Comparison of ENCODE assay signal across 10 cellular contexts in genomic region chr5:32612134-32612888, GRCh38. TPM values are rescaled to one million over a fixed set of nuclear protein-coding genes. Genes with fewer than 3 reads are reported as not detected.
DNase-seq lines count a peak whose midpoint lies in the region; ATAC-seq lines count a peak whose summit lies in the region.
"Had no signal": no experiment of that assay in that cellular context is flagged by ENCODE, and none has a peak within 500 bp of the region (broad histone marks: within the 10 kb centered on the region; RNA-seq: fewer than 3 reads in every experiment).

No MANE protein-coding gene starts in this region.

- no CpG with 5 or more reads among the region's 10 CpGs for WGBS in mesendoderm (ENCODE audit: extremely low coverage, insufficient coverage, low lambda C conversion rate)

- H3K4me1 ChIP-seq in mesendoderm (ENCODE audit: control insufficient read depth, low read depth, low read length), result no peaks in the 10 kb centered on the region

- no peaks in the 10 kb centered on the region for H3K36me3 ChIP-seq in mesendoderm (ENCODE audit: control insufficient read depth, insufficient read depth, low read length)

- H3K27me3 Mint-ChIP-seq in activated CD8-positive, alpha-beta memory T cell treated with anti-CD3 and anti-CD28 coated beads, Interleukin-2, amount 10 ng/mL, durations not matched to agents 7 days and 5 days, result no peaks in the 10 kb centered on the region

- H2BK120ac ChIP-seq in mesendoderm (ENCODE audit: low read depth, low read length), result no peak overlapping the region

- CTCF ChIA-PET in activated CD8-positive, alpha-beta memory T cell treated with anti-CD3 and anti-CD28 coated beads, Interleukin-2, amount 10 ng/mL, durations not matched to agents 7 days and 5 days (lab: Charles Lee), result interaction anchor here (0.6 to 6.6 kb wide), 10 partner anchors 18 to 380 kb away, joined by 3 to 51 read pairs (median 4); no protein-coding TSS in a partner anchor

- no peak overlapping the region for H3K27ac Mint-ChIP-seq in activated CD8-positive, alpha-beta memory T cell treated with anti-CD3 and anti-CD28 coated beads, Interleukin-2, amount 10 ng/mL, durations not matched to agents 7 days and 5 days
- H3K27ac Mint-ChIP-seq: CD8-positive, alpha-beta T cell had no signal

- H3K4ac ChIP-seq in mesendoderm (ENCODE audit: low read depth, low read length), result no peak overlapping the region

- no peak overlapping the region for H3K18ac ChIP-seq in mesendoderm (ENCODE audit: low read length)

- no peak overlapping the region for H4K8ac ChIP-seq in mesendoderm (ENCODE audit: low read depth, low read length)

- no peak overlapping the region for H2BK15ac ChIP-seq in mesendoderm (replicated peaks; ENCODE audit: low read depth)

- peaks cover 12% of the 10 kb centered on the region for H3K4me1 Mint-ChIP-seq in activated CD8-positive, alpha-beta memory T cell treated with anti-CD3 and anti-CD28 coated beads, Interleukin-2, amount 10 ng/mL, durations not matched to agents 7 days and 5 days

- no peak overlapping the region for H3K27ac ChIP-seq in mesendoderm (ENCODE audit: low read depth, low read length)

- ATAC-seq in activated CD8-positive, alpha-beta memory T cell treated with anti-CD3 and anti-CD28 coated beads, Interleukin-2, amount 10 ng/mL, durations not matched to agents 7 days and 5 days, result no peak
- ATAC-seq in GM19351 (IDR thresholded peaks at IDR 0.05; ENCODE audit: unreplicated experiment), result no peak
- ATAC-seq in GM21576 (IDR thresholded peaks at IDR 0.05; ENCODE audit: unreplicated experiment), result no peak
- ATAC-seq in HG03196 (IDR thresholded peaks at IDR 0.05; ENCODE audit: unreplicated experiment), result no peak
- ATAC-seq: stimulated activated naive CD8-positive, alpha-beta T cell treated with anti-CD3 and anti-CD28 coated beads, Interleukin-15, Interleukin-2, amounts not matched to agents 100 U/mL and 50 U/mL, for 24 hours had no signal

- H3K23ac ChIP-seq in mesendoderm (ENCODE audit: low read length), result no peak overlapping the region

- no peak overlapping the region for H3K4me2 ChIP-seq in mesendoderm (ENCODE audit: low read length)

- H3K4me3 Mint-ChIP-seq in activated CD8-positive, alpha-beta memory T cell treated with anti-CD3 and anti-CD28 coated beads, Interleukin-2, amount 10 ng/mL, durations not matched to agents 7 days and 5 days, result no peak overlapping the region
- H3K4me3 Mint-ChIP-seq: CD8-positive, alpha-beta T cell had no signal

- H2BK5ac ChIP-seq in mesendoderm (ENCODE audit: low read length), result no peak overlapping the region

- DNase-seq in EH (ENCODE audit: low read depth) (peak; percentile 21), NCI-H1417 treated with DMSO at 0.1 percent for 48 hours (lab: John Stamatoyannopoulos, UW) (peak; percentile 56), SW480 (ENCODE audit: low spot score) (peak; percentile 1), mesendoderm (peak; percentile 82)
- no peak for DNase-seq in activated CD8-positive, alpha-beta memory T cell treated with anti-CD3 and anti-CD28 coated beads, Interleukin-2, amount 10 ng/mL, durations not matched to agents 7 days and 5 days

- no peak overlapping the region for H2AK5ac ChIP-seq in mesendoderm (ENCODE audit: low read length)

- peaks cover 14% of the 10 kb centered on the region for H3K36me3 Mint-ChIP-seq in activated CD8-positive, alpha-beta memory T cell treated with anti-CD3 and anti-CD28 coated beads, Interleukin-2, amount 10 ng/mL, durations not matched to agents 7 days and 5 days

- H3K9me3 Mint-ChIP-seq in activated CD8-positive, alpha-beta memory T cell treated with anti-CD3 and anti-CD28 coated beads, Interleukin-2, amount 10 ng/mL, durations not matched to agents 7 days and 5 days (ENCODE audit: low read depth), result no peaks in the 10 kb centered on the region
- H3K9me3 Mint-ChIP-seq: CD8-positive, alpha-beta T cell had no signal

- H3K79me2 ChIP-seq in mesendoderm (ENCODE audit: control insufficient read depth, insufficient read depth, low read length), result no peaks in the 10 kb centered on the region

- no peak overlapping the region for H3K4me3 ChIP-seq in mesendoderm (ENCODE audit: low read length)

- H4K5ac ChIP-seq in mesendoderm (ENCODE audit: low read length), result no peak overlapping the region

- H3K9ac ChIP-seq in mesendoderm (ENCODE audit: low read length), result no peak overlapping the region

- no peaks in the 10 kb centered on the region for H3K27me3 ChIP-seq in mesendoderm (ENCODE audit: insufficient read depth, low read length, poor library complexity)

- H3K79me1 ChIP-seq in mesendoderm (ENCODE audit: low read length), result no peaks in the 10 kb centered on the region

- no peak overlapping the region for H3K56ac ChIP-seq in mesendoderm (ENCODE audit: low read length)

RNA-seq across cellular contexts. Expression of gene SUB1, which starts 27.0 kb away (rescaled TPM):
- polyA plus RNA-seq in mesendoderm (2013, experiment 1 of 2), result 812 TPM
- 835 TPM for polyA plus RNA-seq in mesendoderm (2013, experiment 2 of 2)
- 100 to 1,000 TPM; 525 to 528 TPM for total RNA-seq in activated CD8-positive, alpha-beta memory T cell treated with anti-CD3 and anti-CD28 coated beads, Interleukin-2, amount 10 ng/mL, durations not matched to agents 7 days and 5 days
